ENCODE assay signal across 33 cellular contexts in genomic region chr5:4158750-4159447, GRCh38.
DNase-seq lines count a peak whose midpoint lies in the region; ATAC-seq and TF ChIP-seq lines count a peak whose summit lies in the region.
"Had no signal": no experiment of that assay in that cellular context is flagged by ENCODE, and none has a peak within 500 bp of the region (broad histone marks: within the 10 kb centered on the region; RNA-seq: fewer than 3 reads in every experiment).

No MANE protein-coding gene starts in this region.

- peaks cover 7 to 10% of the 10 kb centered on the region in 2 donors for H3K9me3 Mint-ChIP-seq in activated T-cell treated with anti-CD3 and anti-CD28 coated beads, Interleukin-2, amount 50 U/mL, for 72 hours
- H3K9me3 Mint-ChIP-seq in activated T-cell treated with anti-CD3 and anti-CD28 coated beads, Interleukin-2, amount 50 U/mL, for 4 hours, result peaks cover 3% of the 10 kb centered on the region
- peaks cover 9% of the 10 kb centered on the region for H3K9me3 Mint-ChIP-seq in activated T-helper 2 cell treated with anti-CD3 and anti-CD28 coated beads, Interferon-gamma antibody, Interleukin-2, Interleukin-4, amounts not matched to agents 10 μg/mL and 5 μg/mL and 100 μg/mL, durations not matched to agents 14 hours and 24 hours and 36 hours

- peak overlapping the region; percentile 88 for H3K27ac ChIP-seq in SJCRH30
- H3K27ac ChIP-seq in colonic mucosa, result no peak overlapping the region
- H3K27ac ChIP-seq: 22Rv1; A549; BLaER1; BLaER1 treated with 17β-estradiol and CSF1 and Interleukin-3, amounts not matched to agents 10 nM and 100 nM; C4-2B had no signal

- H3K9me3 ChIP-seq in SJCRH30 (replicated peaks) (no peaks in the 10 kb centered on the region), colonic mucosa (no peaks in the 10 kb centered on the region)
- H3K9me3 ChIP-seq: A549; BE2C; BLaER1; BLaER1 treated with 17β-estradiol and CSF1 and Interleukin-3, amounts not matched to agents 10 nM and 100 nM had no signal

- no peaks in the 10 kb centered on the region for H3K27me3 Mint-ChIP-seq in activated T-cell treated with anti-CD3 and anti-CD28 coated beads, Interleukin-2, amount 50 U/mL, for 72 hours (ENCODE audit: low read depth)
- no peaks in the 10 kb centered on the region for H3K27me3 Mint-ChIP-seq in activated T-cell treated with anti-CD3 and anti-CD28 coated beads, Interleukin-2, amount 50 U/mL, for 4 hours (ENCODE audit: low read depth)
- no peaks in the 10 kb centered on the region for H3K27me3 Mint-ChIP-seq in activated T-helper 2 cell treated with anti-CD3 and anti-CD28 coated beads, Interferon-gamma antibody, Interleukin-2, Interleukin-4, amounts not matched to agents 10 μg/mL and 5 μg/mL and 100 μg/mL, durations not matched to agents 14 hours and 24 hours and 36 hours (ENCODE audit: low read depth)
- H3K27me3 Mint-ChIP-seq: B cell; CD4-positive, alpha-beta memory T cell; CD4-positive, alpha-beta T cell; CD4-positive, CD25-positive, alpha-beta regulatory T cell; CD8-positive, alpha-beta memory T cell had no signal

- intact Hi-C loops in activated T-helper 2 cell treated with anti-CD3 and anti-CD28 coated beads, Interferon-gamma antibody, Interleukin-2, Interleukin-4, amounts not matched to agents 10 μg/mL and 5 μg/mL and 100 μg/mL, durations not matched to agents 14 hours and 24 hours and 36 hours (cut with micrococcal nuclease), result loop anchor here (2.0 kb wide), 1 partner anchor 36 kb away; no protein-coding TSS in a partner anchor
- intact Hi-C loops in colonic mucosa (cut with DNase I), result no loop called here

- no peak overlapping the region for H3K27ac Mint-ChIP-seq in activated T-cell treated with anti-CD3 and anti-CD28 coated beads, Interleukin-2, amount 50 U/mL, for 72 hours
- H3K27ac Mint-ChIP-seq in activated T-helper 2 cell treated with anti-CD3 and anti-CD28 coated beads, Interferon-gamma antibody, Interleukin-2, Interleukin-4, amounts not matched to agents 10 μg/mL and 5 μg/mL and 100 μg/mL, durations not matched to agents 14 hours and 24 hours and 36 hours, result peak overlapping the region; percentile 12
- H3K27ac Mint-ChIP-seq: B cell; CD14-positive monocyte; CD4-positive, alpha-beta memory T cell; CD4-positive, alpha-beta T cell; CD4-positive, CD25-positive, alpha-beta regulatory T cell; CD8-positive, alpha-beta memory T cell; CD8-positive, alpha-beta T cell had no signal

- H3K4me3 Mint-ChIP-seq in activated T-cell treated with anti-CD3 and anti-CD28 coated beads, Interleukin-2, amount 50 U/mL, for 72 hours, result peak overlapping the region in 1 of 2 donors; percentile 13
- no peak overlapping the region for H3K4me3 Mint-ChIP-seq in activated T-cell treated with anti-CD3 and anti-CD28 coated beads, Interleukin-2, amount 50 U/mL, for 4 hours
- H3K4me3 Mint-ChIP-seq in activated T-helper 2 cell treated with anti-CD3 and anti-CD28 coated beads, Interferon-gamma antibody, Interleukin-2, Interleukin-4, amounts not matched to agents 10 μg/mL and 5 μg/mL and 100 μg/mL, durations not matched to agents 14 hours and 24 hours and 36 hours (ENCODE audit: low read depth), result no peak overlapping the region
- H3K4me3 Mint-ChIP-seq: B cell; CD14-positive monocyte; CD4-positive, alpha-beta memory T cell; CD4-positive, alpha-beta T cell; CD4-positive, CD25-positive, alpha-beta regulatory T cell; CD8-positive, alpha-beta memory T cell; CD8-positive, alpha-beta T cell had no signal

- H3K4me1 ChIP-seq in SJCRH30, result peaks cover 14% of the 10 kb centered on the region
- no peaks in the 10 kb centered on the region for H3K4me1 ChIP-seq in colonic mucosa
- H3K4me1 ChIP-seq: A549, BE2C, Caco-2 had no signal

- peak; percentile 35 to 66 for ATAC-seq in activated T-cell treated with anti-CD3 and anti-CD28 coated beads, Interleukin-2, amount 50 U/mL, for 72 hours (replicated peaks in 1 of 2)
- ATAC-seq in activated T-cell treated with anti-CD3 and anti-CD28 coated beads, Interleukin-2, amount 50 U/mL, for 4 hours, result no peak
- no peak for ATAC-seq in HG03039 (IDR thresholded peaks at IDR 0.05; ENCODE audit: unreplicated experiment)
- ATAC-seq: A549; CD8-positive, alpha-beta T cell had no signal

- no peak for DNase-seq in activated T-cell treated with anti-CD3 and anti-CD28 coated beads, Interleukin-2, amount 50 U/mL, for 72 hours
- DNase-seq in activated T-cell treated with anti-CD3 and anti-CD28 coated beads, Interleukin-2, amount 50 U/mL, for 4 hours, result no peak
- DNase-seq in SJCRH30 (no peak), colonic mucosa (no peak)
- no peak for DNase-seq in activated T-helper 2 cell treated with anti-CD3 and anti-CD28 coated beads, Interferon-gamma antibody, Interleukin-2, Interleukin-4, amounts not matched to agents 10 μg/mL and 5 μg/mL and 100 μg/mL, durations not matched to agents 14 hours and 24 hours and 36 hours (ENCODE audit: low spot score)
- DNase-seq: 8988T; ACHN; AML-193; BE2C; C1 segment of cervical spinal cord; Caco-2; Calu3; CD4-positive, alpha-beta memory T cell; CD4-positive, alpha-beta T cell; CD4-positive, CD25-positive, alpha-beta regulatory T cell; CD8-positive, alpha-beta memory T cell; CD8-positive, alpha-beta T cell; COR-L47; DMS 273 treated with DMSO at 0.1 percent for 48 hours; DMS153; DMS53; DMS79; DMS79 treated with DMSO at 0.1 percent for 48 hours; DND-41; EL had no signal

- no peak for TF ChIP-seq CTCF in colonic mucosa (IDR thresholded peaks at IDR 0.05)

- H3K36me3 ChIP-seq in SJCRH30 (no peaks in the 10 kb centered on the region), colonic mucosa (no peaks in the 10 kb centered on the region)
- H3K36me3 ChIP-seq: BE2C; BLaER1; BLaER1 treated with 17β-estradiol and CSF1 and Interleukin-3, amounts not matched to agents 10 nM and 100 nM had no signal

- H3K27me3 ChIP-seq in SJCRH30 (no peaks in the 10 kb centered on the region), colonic mucosa (no peaks in the 10 kb centered on the region)
- H3K27me3 ChIP-seq: BE2C; BLaER1; BLaER1 treated with 17β-estradiol and CSF1 and Interleukin-3, amounts not matched to agents 10 nM and 100 nM had no signal

- H3K4me3 ChIP-seq in SJCRH30, result peak overlapping the region; percentile 37
- no peak overlapping the region for H3K4me3 ChIP-seq in colonic mucosa
- H3K4me3 ChIP-seq: A549; BLaER1; BLaER1 treated with 17β-estradiol and CSF1 and Interleukin-3, amounts not matched to agents 10 nM and 100 nM had no signal

- no peak overlapping the region for H3K9ac ChIP-seq in colonic mucosa (ENCODE audit: low read depth in 2 of 2, low read length in 2 of 2)
- H3K9ac ChIP-seq: BLaER1; BLaER1 treated with 17β-estradiol and CSF1 and Interleukin-3, amounts not matched to agents 10 nM and 100 nM had no signal

- H3K36me3 Mint-ChIP-seq in activated T-cell treated with anti-CD3 and anti-CD28 coated beads, Interleukin-2, amount 50 U/mL, for 72 hours (ENCODE audit: insufficient read depth in 2 of 2), result no peaks in the 10 kb centered on the region
- no peaks in the 10 kb centered on the region for H3K36me3 Mint-ChIP-seq in activated T-cell treated with anti-CD3 and anti-CD28 coated beads, Interleukin-2, amount 50 U/mL, for 4 hours (ENCODE audit: insufficient read depth)
- H3K36me3 Mint-ChIP-seq in activated T-helper 2 cell treated with anti-CD3 and anti-CD28 coated beads, Interferon-gamma antibody, Interleukin-2, Interleukin-4, amounts not matched to agents 10 μg/mL and 5 μg/mL and 100 μg/mL, durations not matched to agents 14 hours and 24 hours and 36 hours (ENCODE audit: low read depth), result no peaks in the 10 kb centered on the region
- H3K36me3 Mint-ChIP-seq: CD14-positive monocyte; CD4-positive, alpha-beta memory T cell; CD4-positive, CD25-positive, alpha-beta regulatory T cell; CD8-positive, alpha-beta memory T cell; CD8-positive, alpha-beta T cell had no signal

- H3K4me1 Mint-ChIP-seq in activated T-cell treated with anti-CD3 and anti-CD28 coated beads, Interleukin-2, amount 50 U/mL, for 72 hours (ENCODE audit: low read depth), result no peaks in the 10 kb centered on the region
- H3K4me1 Mint-ChIP-seq in activated T-cell treated with anti-CD3 and anti-CD28 coated beads, Interleukin-2, amount 50 U/mL, for 4 hours (ENCODE audit: low read depth), result no peaks in the 10 kb centered on the region
- peaks cover 3% of the 10 kb centered on the region for H3K4me1 Mint-ChIP-seq in activated T-helper 2 cell treated with anti-CD3 and anti-CD28 coated beads, Interferon-gamma antibody, Interleukin-2, Interleukin-4, amounts not matched to agents 10 μg/mL and 5 μg/mL and 100 μg/mL, durations not matched to agents 14 hours and 24 hours and 36 hours (ENCODE audit: low read depth)
- H3K4me1 Mint-ChIP-seq: B cell; CD14-positive monocyte; CD4-positive, alpha-beta memory T cell; CD4-positive, CD25-positive, alpha-beta regulatory T cell; CD8-positive, alpha-beta memory T cell had no signal

Comparison
In these comparisons a context has a peak if more than half of its experiments do, and no peak if none do; other contexts are left out.
1. ATAC-seq: peak in activated T-cell treated with anti-CD3 and anti-CD28 coated beads, Interleukin-2, amount 50 U/mL, for 72 hours (2 of 2); none in activated T-cell treated with anti-CD3 and anti-CD28 coated beads, Interleukin-2, amount 50 U/mL, for 4 hours (0 of 2) and HG03039 (single experiment).